ENCODE assay signal across 11 cellular contexts in genomic region chrX:7606253-7606652, GRCh38.
"Had no signal": no experiment of that assay in that cellular context is flagged by ENCODE, and none has a peak within 500 bp of the region (broad histone marks: within the 10 kb centered on the region; RNA-seq: fewer than 3 reads in every experiment).

No MANE protein-coding gene starts in this region.

- DNase-seq: activated B cell treated with CpG ODN at 0.5 μM for 24 hours; activated CD4-positive, alpha-beta T cell treated with anti-CD3 and anti-CD28 coated beads, Interleukin-2, amount 10 ng/mL, durations not matched to agents 7 days and 5 days; body of pancreas; cortex of kidney; effector CD8-positive, alpha-beta T cell; foreskin melanocyte; head of caudate nucleus; mammary epithelial cell; naive thymus-derived CD4-positive, alpha-beta T cell; small intestine had no signal

- ATAC-seq: body of pancreas; left lobe of liver; naive thymus-derived CD4-positive, alpha-beta T cell had no signal
